1 cellular context compared by ENCODE assay signal in genomic region chr5:113043491-113043931, GRCh38.
TF ChIP-seq lines count a peak whose summit lies in the region.

No MANE protein-coding gene starts in this region.

TF ChIP-seq in HCT116, 20 proteins besides CTCF, POLR2A, EP300 and RAD21 (continued from another document):
- TF ChIP-seq REST (IDR thresholded peaks at IDR 0.05; ENCODE audit: low read depth) (no peak), POLR2AphosphoS5 (IDR thresholded peaks at IDR 0.05; ENCODE audit: low read depth, low read length) (no peak), SP1 (IDR thresholded peaks at IDR 0.05; ENCODE audit: low read depth) (no peak), EGR1 (IDR thresholded peaks at IDR 0.05; ENCODE audit: low read depth) (no peak), ATF3 (IDR thresholded peaks at IDR 0.05) (no peak), JUND (IDR thresholded peaks at IDR 0.05) (no peak), SIN3A (IDR thresholded peaks at IDR 0.05; ENCODE audit: low read depth) (no peak), ZFX (IDR thresholded peaks at IDR 0.05) (no peak), MAX (IDR thresholded peaks at IDR 0.05) (no peak), ZBTB33 (IDR thresholded peaks at IDR 0.05; ENCODE audit: extremely low read depth, insufficient replicate concordance, low read length) (no peak), EZH2phosphoT487 (IDR thresholded peaks at IDR 0.05; ENCODE audit: borderline replicate concordance) (no peak), CBX3 (IDR thresholded peaks at IDR 0.05; ENCODE audit: low read depth) (no peak)
TF ChIP-seq in HCT116: peak in this region for 0.
